ENCODE assay signal across 8 cellular contexts in the genomic region with DNA sequence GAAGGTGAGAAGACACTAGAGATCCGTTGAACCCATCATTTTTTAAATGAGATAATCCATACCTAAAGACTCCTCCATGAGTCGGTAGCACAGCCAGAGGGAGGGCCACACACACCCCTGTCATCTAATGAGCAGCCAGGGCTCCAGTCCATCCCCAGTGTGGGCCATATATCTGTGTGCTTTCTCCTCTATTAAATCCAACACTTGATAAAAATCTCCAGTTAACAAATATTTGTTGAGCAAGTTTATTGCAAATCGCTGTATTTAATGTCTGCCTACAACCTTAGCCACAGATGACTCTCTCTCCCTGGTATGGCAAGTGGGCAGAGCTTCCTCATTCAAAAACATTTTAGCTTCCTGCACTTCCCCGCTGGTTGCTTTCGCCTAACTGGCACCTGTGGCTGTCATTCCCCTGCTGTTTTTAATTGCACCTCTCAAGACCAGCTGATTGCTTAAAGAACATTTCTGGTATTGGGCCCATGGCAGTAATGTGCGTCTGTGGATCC.
DNase-seq lines count a peak whose midpoint lies in the region; ATAC-seq lines count a peak whose summit lies in the region.

No MANE protein-coding gene starts in this region.

- peak overlapping the region; percentile 78; the same call in 1 of the 2 replicates for H3K27ac ChIP-seq in BLaER1

- H3K27me3 Mint-ChIP-seq in activated T-helper 17 cell treated with anti-CD3 and anti-CD28 coated beads, Interleukin-2, amount 50 U/mL, for 72 hours = no peaks in the 10 kb centered on the region

- H3K4me3 ChIP-seq in BLaER1 = no peak overlapping the region

- no peak for ATAC-seq in activated T-helper 17 cell treated with anti-CD3 and anti-CD28 coated beads, Interleukin-2, amount 50 U/mL, for 72 hours (replicated peaks)
- ATAC-seq in HG03095 (IDR thresholded peaks at IDR 0.05; ENCODE audit: unreplicated experiment) = no peak

- no peak overlapping the region for H3K9ac ChIP-seq in BLaER1

- no peaks in the 10 kb centered on the region for H3K9me3 ChIP-seq in BLaER1

- H3K36me3 ChIP-seq in BLaER1 = no peaks in the 10 kb centered on the region

- no peaks in the 10 kb centered on the region for H3K27me3 ChIP-seq in BLaER1

- H3K4me1 ChIP-seq in BLaER1 = peaks cover 92% of the 10 kb centered on the region

- H3K4me3 Mint-ChIP-seq in activated T-helper 17 cell treated with anti-CD3 and anti-CD28 coated beads, Interleukin-2, amount 50 U/mL, for 72 hours = peak overlapping the region; percentile 80

- peak; percentile 74 to 75 for DNase-seq in Kasumi-1 (lab: John Stamatoyannopoulos, UW)
- DNase-seq in lung microvascular endothelial cell (ENCODE audit: low read depth in 2 of 2) = peak; percentile 51 to 54
- DNase-seq in Ammon's horn (ENCODE audit: low spot score) = no peak
- no peak for DNase-seq in UCSD-AML1 (lab: John Stamatoyannopoulos, UW; ENCODE audit: unreplicated experiment)
- DNase-seq in NCI-H2081 treated with DMSO at 0.1 percent for 48 hours (lab: John Stamatoyannopoulos, UW) = no peak

- peaks cover 18% of the 10 kb centered on the region for H3K36me3 Mint-ChIP-seq in activated T-helper 17 cell treated with anti-CD3 and anti-CD28 coated beads, Interleukin-2, amount 50 U/mL, for 72 hours (ENCODE audit: low read depth)

- H4K20me1 ChIP-seq in BLaER1 = peaks cover 100% of the 10 kb centered on the region

- peaks cover 67% of the 10 kb centered on the region for H3K4me1 Mint-ChIP-seq in activated T-helper 17 cell treated with anti-CD3 and anti-CD28 coated beads, Interleukin-2, amount 50 U/mL, for 72 hours

- peak overlapping the region; percentile 84 for H3K4me2 ChIP-seq in BLaER1

- peak overlapping the region; percentile 82 for H3K27ac Mint-ChIP-seq in activated T-helper 17 cell treated with anti-CD3 and anti-CD28 coated beads, Interleukin-2, amount 50 U/mL, for 72 hours

- H3K9me3 Mint-ChIP-seq in activated T-helper 17 cell treated with anti-CD3 and anti-CD28 coated beads, Interleukin-2, amount 50 U/mL, for 72 hours = no peaks in the 10 kb centered on the region

Comparison
In these comparisons a context has a peak if more than half of its experiments do, and no peak if none do; other contexts are left out.
1. DNase-seq: peak in Kasumi-1 (2 of 2) and lung microvascular endothelial cell (2 of 2); none in Ammon's horn (single experiment), UCSD-AML1 (single experiment) and NCI-H2081 treated with DMSO at 0.1 percent for 48 hours (single experiment).